ENCODE assay signal across 27 cellular contexts in the genomic region with DNA sequence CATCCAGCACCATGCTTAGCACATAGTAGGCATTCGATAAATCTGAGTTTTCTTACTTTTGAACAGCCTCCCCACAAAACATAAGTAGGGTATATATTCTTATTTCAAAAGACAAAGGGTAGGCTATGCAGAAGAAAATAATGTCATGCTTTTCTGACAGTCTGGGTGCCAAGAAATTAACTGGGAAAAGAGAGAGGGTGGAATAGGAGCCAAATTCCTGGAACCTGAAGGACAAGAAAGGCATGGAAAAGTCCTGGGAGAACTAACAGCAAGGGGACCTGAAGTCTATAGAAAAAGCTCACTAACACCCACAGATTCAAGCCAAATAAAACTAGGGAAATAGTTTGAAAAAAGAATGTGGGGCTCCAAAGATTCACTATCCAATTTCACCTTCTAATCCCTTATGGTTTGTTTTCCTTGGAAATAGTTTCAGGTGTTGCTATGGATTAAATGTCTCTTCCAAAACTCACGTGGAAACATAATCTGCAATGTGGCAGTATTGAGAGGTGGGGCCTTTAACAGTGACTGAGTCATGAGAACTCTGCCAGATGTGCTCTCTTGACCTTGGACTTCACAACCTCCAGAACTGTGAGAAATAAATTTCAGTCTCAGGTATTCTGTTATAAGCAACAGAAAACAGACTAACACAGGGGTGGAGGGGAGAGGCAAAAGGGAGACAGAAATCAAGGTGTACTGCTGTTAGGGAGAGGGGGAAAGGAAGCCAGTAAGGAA.
"Had no signal": no experiment of that assay in that cellular context is flagged by ENCODE, and none has a peak within 500 bp of the region (broad histone marks: within the 10 kb centered on the region; RNA-seq: fewer than 3 reads in every experiment).

No MANE protein-coding gene starts in this region.

- ATAC-seq: effector memory CD8-positive, alpha-beta T cell; esophagus mucosa; gastrocnemius medialis; heart right ventricle; left cardiac atrium; left lobe of liver; lower lobe of right lung; mucosa of descending colon had no signal

- DNase-seq: colonic mucosa; cortex of kidney; effector CD8-positive, alpha-beta T cell; effector memory CD8-positive, alpha-beta T cell; endodermal cell; erythroblast; esophagus squamous epithelium; foreskin melanocyte; gastrocnemius medialis; glutamatergic neuron; head of caudate nucleus; heart right ventricle; hippocampal formation; left cardiac atrium; left ventricle myocardium inferior; lower lobe of right lung; mesenchymal stem cell; mucosa of descending colon; naive B cell had no signal

- H3K9me3 ChIP-seq: colonic mucosa, esophagus squamous epithelium, gastrocnemius medialis, left ventricle myocardium inferior, lower lobe of right lung, mucosa of descending colon had no signal

- H3K4me3 ChIP-seq: colonic mucosa, esophagus squamous epithelium, gastrocnemius medialis, heart right ventricle, left ventricle myocardium inferior, lower lobe of right lung, mucosa of descending colon had no signal

- H3K36me3 ChIP-seq: colonic mucosa, esophagus squamous epithelium, gastrocnemius medialis, heart right ventricle, left ventricle myocardium inferior, lower lobe of right lung had no signal

- H3K4me3 Mint-ChIP-seq: dendritic cell treated with granulocyte-macrophage colony-stimulating factor and Interleukin-4, amounts not matched to agents 40 ng/mL and 50 ng/mL, for 4 days; effector memory CD8-positive, alpha-beta T cell; endodermal cell; mesothelial cell of epicardium; naive B cell had no signal

- H3K4me1 Mint-ChIP-seq: mesothelial cell of epicardium, naive B cell had no signal

- H3K27ac Mint-ChIP-seq: dendritic cell treated with granulocyte-macrophage colony-stimulating factor and Interleukin-4, amounts not matched to agents 40 ng/mL and 50 ng/mL, for 4 days; effector memory CD8-positive, alpha-beta T cell; endodermal cell; mesothelial cell of epicardium; naive B cell had no signal

- H3K27me3 ChIP-seq: colonic mucosa, esophagus squamous epithelium, gastrocnemius medialis, heart right ventricle had no signal

- H3K27me3 Mint-ChIP-seq: dendritic cell treated with granulocyte-macrophage colony-stimulating factor and Interleukin-4, amounts not matched to agents 40 ng/mL and 50 ng/mL, for 4 days; effector memory CD8-positive, alpha-beta T cell; naive B cell had no signal

- FAIRE-seq: endometrium, islet of Langerhans, keratinocyte had no signal

- H3K4me1 ChIP-seq: colonic mucosa, esophagus squamous epithelium, gastrocnemius medialis, heart right ventricle, left ventricle myocardium inferior, lower lobe of right lung had no signal

- H3K27ac ChIP-seq: colonic mucosa, epithelial cell of prostate, esophagus squamous epithelium, gastrocnemius medialis, heart right ventricle, left ventricle myocardium inferior, lower lobe of right lung had no signal
